In genomic region chr7:112504093-112504695, GRCh38 we compare ENCODE assay signal across 19 cellular contexts.
"Had no signal": no experiment of that assay in that cellular context is flagged by ENCODE, and none has a peak within 500 bp of the region (broad histone marks: within the 10 kb centered on the region; RNA-seq: fewer than 3 reads in every experiment).

No MANE protein-coding gene starts in this region.

- H3K9me3 ChIP-seq: esophagus muscularis mucosa, gastrocnemius medialis, lower lobe of right lung, prostate gland, spleen, testis, tibial nerve had no signal

- ATAC-seq: gastrocnemius medialis; left lobe of liver; lower lobe of right lung; natural killer cell treated with Interleukin-12 subunit alpha and Interleukin-12 subunit beta and Interleukin-15 and Interleukin-18, amount 100 ng/mL, for 72 hours; sciatic nerve; stimulated activated memory B cell treated with anti-CD40 and anti-IgM and Interleukin-4, amounts not matched to agents 10 μg/mL and 1 μg/mL and 100 μg/mL, for 72 hours had no signal

- H3K4me1 ChIP-seq: gastrocnemius medialis, lower lobe of right lung, neural progenitor cell, parathyroid adenoma, prostate gland, spleen had no signal

- H3K4me2 ChIP-seq: neural progenitor cell had no signal

- H3K4me3 ChIP-seq: esophagus muscularis mucosa, gastrocnemius medialis, lower lobe of right lung, neural progenitor cell, prostate gland, spleen, testis, tibial nerve had no signal

- H3K27me3 ChIP-seq: esophagus muscularis mucosa, gastrocnemius medialis, neural progenitor cell, spleen, testis, tibial nerve had no signal

- H2AFZ ChIP-seq: neural progenitor cell, parathyroid adenoma had no signal

- H3K36me3 ChIP-seq: esophagus muscularis mucosa, gastrocnemius medialis, lower lobe of right lung, neural progenitor cell, prostate gland, spleen, tibial nerve had no signal

- H3K27ac ChIP-seq: esophagus muscularis mucosa, gastrocnemius medialis, lower lobe of right lung, neural progenitor cell, parathyroid adenoma, prostate gland, spleen, testis, tibial nerve had no signal

- DNase-seq: effector memory CD4-positive, alpha-beta T cell; gastrocnemius medialis; kidney glomerular epithelial cell; lower lobe of right lung; nucleus accumbens; spleen; stimulated activated CD4-positive, alpha-beta T cell treated with anti-CD3 and anti-CD28 coated beads, Interleukin-15, amount 100 ng/mL, for 24 hours; stimulated activated CD4-positive, alpha-beta T cell treated with anti-CD3 and anti-CD28 coated beads, Interleukin-1b, Interleukin-23, amount 100 ng/mL, for 48 hours; stimulated activated CD4-positive, alpha-beta T cell treated with anti-CD3 and anti-CD28 coated beads, Interleukin-4, amount 100 ng/mL, for 24 hours; testis had no signal

- H3K79me2 ChIP-seq: parathyroid adenoma had no signal

- H3K9ac ChIP-seq: neural progenitor cell, parathyroid adenoma had no signal
